25 cellular contexts compared by ENCODE assay signal in the genomic region with DNA sequence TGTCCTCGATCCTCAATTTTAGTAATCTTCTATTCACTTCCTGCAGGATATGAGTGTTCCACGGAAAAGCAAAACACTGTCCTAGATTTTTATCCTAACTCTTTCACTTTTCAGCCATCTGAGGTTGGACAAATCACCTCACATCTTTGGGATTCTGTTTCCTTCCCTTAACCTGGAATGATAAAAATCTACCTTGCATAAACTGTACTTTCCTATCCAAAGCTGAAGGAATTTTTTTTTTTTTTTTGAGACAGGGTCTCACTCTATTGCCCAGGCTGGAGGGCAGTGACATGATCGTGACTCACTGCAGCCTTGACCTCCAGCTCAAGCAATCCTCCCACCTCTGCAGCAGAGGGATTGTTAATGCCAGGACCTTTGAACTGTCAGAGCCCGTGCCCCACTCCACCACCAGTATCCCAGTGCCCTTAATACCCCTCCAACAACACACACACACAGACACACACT. TPM values are rescaled to one million over a fixed set of nuclear protein-coding genes. Genes with fewer than 3 reads are reported as not detected.
DNase-seq lines count a peak whose midpoint lies in the region; ATAC-seq, FAIRE-seq and TF ChIP-seq lines count a peak whose summit lies in the region.
"Had no signal": no experiment of that assay in that cellular context is flagged by ENCODE, and none has a peak within 500 bp of the region (broad histone marks: within the 10 kb centered on the region; RNA-seq: fewer than 3 reads in every experiment).

No MANE protein-coding gene starts in this region.

- WGBS in A549 (ENCODE audit: missing lambda C conversion rate): 5% methylated on average over 4 of the region's 4 CpGs
- 2% methylated on average over 4 of the region's 4 CpGs for WGBS in K562 (ENCODE audit: insufficient coverage, low coverage, missing lambda C conversion rate)

- no peaks in the 10 kb centered on the region for H3K36me3 Mint-ChIP-seq in HFFc6 (ENCODE audit: low read depth)

- POLR2A ChIA-PET in A549 (lab: Yijun Ruan, JAX) (no interaction called here), K562 (lab: Yijun Ruan, JAX) (interaction anchor here (0.6 to 3.0 kb wide), 3 partner anchors 68 to 723 kb away, joined by 3 to 17 read pairs (median 3); partner anchors contain the start of gene HSP90AB1)

- no peak for TF ChIP-seq POLR2A in A549 (IDR thresholded peaks at IDR 0.05; ENCODE audit: low read length)
- no peak for TF ChIP-seq POLR2A in K562 (conservative IDR thresholded peaks at IDR 0.05)

- peak overlapping the region; percentile 72 for H3K27ac Mint-ChIP-seq in HFFc6
- H3K27ac Mint-ChIP-seq: progenitor cell of endocrine pancreas had no signal

- H3K27ac ChIP-seq in A549 (no peak overlapping the region), K562 (ENCODE audit: extremely low read depth, low read depth, low read length) (no peak overlapping the region)
- H3K27ac ChIP-seq: C4-2B, WERI-Rb-1 had no signal

- no peak overlapping the region for H3K9ac ChIP-seq in K562 (ENCODE audit: insufficient read depth in 1 of 2, low read depth in 2 of 2, low read length in 2 of 2)

- no peaks in the 10 kb centered on the region for H3K79me2 ChIP-seq in K562 (ENCODE audit: control insufficient read depth, insufficient read depth, low read length)

- TF ChIP-seq CTCF in A549 (IDR thresholded peaks at IDR 0.05) (no peak), HFFc6 (IDR thresholded peaks at IDR 0.05) (no peak), K562 (IDR thresholded peaks at IDR 0.05 in 2 of 3, conservative IDR thresholded peaks at IDR 0.05 in 1 of 3; ENCODE audit: insufficient read depth in 2 of 3, low read depth in 1 of 3, low read length in 3 of 3) (no peak)

- no peaks in the 10 kb centered on the region for H3K9me3 Mint-ChIP-seq in HFFc6
- H3K9me3 Mint-ChIP-seq: nephron had no signal

- no peak for TF ChIP-seq RAD21 in A549 (conservative IDR thresholded peaks at IDR 0.05 in 1 of 2, IDR thresholded peaks at IDR 0.05 in 1 of 2)
- no peak for TF ChIP-seq RAD21 in K562 (CRISPR knock-in tag; conservative IDR thresholded peaks at IDR 0.05 in 1 of 2, IDR thresholded peaks at IDR 0.05 in 1 of 2)

- H2AFZ ChIP-seq in K562 (ENCODE audit: low read depth, low read length): no peak overlapping the region

- peaks cover 2 to 21% of the 10 kb centered on the region in 2 experiments; a peak in 2 of 5 replicates for H3K27me3 ChIP-seq in K562 (ENCODE audit: control insufficient read depth in 2 of 2, insufficient read depth in 2 of 2, low read length in 2 of 2)
- H3K27me3 ChIP-seq: stomach had no signal

- no peak overlapping the region for H3K4me3 ChIP-seq in A549
- no peak overlapping the region for H3K4me3 ChIP-seq in K562
- H3K4me3 ChIP-seq: stomach had no signal

- H3K9me3 ChIP-seq in A549 (no peaks in the 10 kb centered on the region), K562 (replicated peaks; ENCODE audit: control insufficient read depth, insufficient read depth, low read depth, low read length) (no peaks in the 10 kb centered on the region)
- H3K9me3 ChIP-seq: stomach had no signal

- in situ Hi-C loops in K562 (cut with MboI): no loop called here

- BruUV-seq in K562 (replicated peaks; lab: Mats Ljungman, UMichigan): no TSS peak

- no peaks in the 10 kb centered on the region for H3K36me3 ChIP-seq in K562 (ENCODE audit: control insufficient read depth, insufficient read depth, low read length)
- H3K36me3 ChIP-seq: stomach, WERI-Rb-1 had no signal

- intact Hi-C loops in K562 (cut with micrococcal nuclease): no loop called here

- FAIRE-seq in A549 (lab: Jason Lieb, UNC) (no peak), K562 (lab: Jason Lieb, UNC) (no peak)

- H3K4me3 Mint-ChIP-seq in HFFc6: peak overlapping the region; percentile 35
- H3K4me3 Mint-ChIP-seq: nephron had no signal

- DNase-seq in A549 (ENCODE audit: low read depth in 1 of 2, low spot score in 1 of 2) (no peak), HFFc6 (no peak), K562 (ENCODE audit: extremely low read depth in 1 of 4, low spot score in 3 of 4) (no peak), kidney tubule cell (ENCODE audit: low spot score) (peak; percentile 42), epidermal melanocyte (ENCODE audit: insufficient read length, low spot score) (no peak), ureter (ENCODE audit: low spot score) (no peak), NCI-H2081 treated with DMSO at 0.1 percent for 48 hours (lab: John Stamatoyannopoulos, UW) (no peak)
- no peak for DNase-seq in activated CD8-positive, alpha-beta memory T cell treated with anti-CD3 and anti-CD28 coated beads, Interleukin-2, amount 50 U/mL, for 4 hours
- DNase-seq: activated CD4-positive, alpha-beta T cell treated with anti-CD3 and anti-CD28 coated beads, Interleukin-2, amount 50 U/mL, for 4 hours; activated naive CD4-positive, alpha-beta T cell treated with Interleukin-2 at 50 U/mL for 16 hours; aorta; DMS153; kidney glomerular epithelial cell; NCI-H1092 treated with DMSO at 0.1 percent for 48 hours; NCI-H524; SIG-M5; stimulated activated CD4-positive, alpha-beta T cell treated with anti-CD3 and anti-CD28 coated beads, Interleukin-2, amount 100 ng/mL, for 48 hours; stomach; WERI-Rb-1 had no signal

- H3K9me1 ChIP-seq in K562 (ENCODE audit: control insufficient read depth, insufficient read depth, low read length): no peaks in the 10 kb centered on the region

- H3K4me1 ChIP-seq in A549: 0 out of 3 replicates have a peak, but pooled peaks cover 5% of the 10 kb centered on the region
- peaks cover 0 to 13% of the 10 kb centered on the region in 2 experiments; a peak in 2 of 5 replicates for H3K4me1 ChIP-seq in K562 (replicated peaks in 1 of 2; ENCODE audit: control insufficient read depth in 2 of 2, insufficient read depth in 2 of 2, low read length in 2 of 2)

- CTCF ChIA-PET in A549 (lab: Yijun Ruan, JAX): no interaction called here
- CTCF ChIA-PET in K562 (lab: Yijun Ruan, JAX; ENCODE audit: low intra/inter-chr PET ratio): no interaction called here

- H3K27me3 Mint-ChIP-seq in HFFc6 (ENCODE audit: insufficient read depth): no peaks in the 10 kb centered on the region; the same call in 1 of the 2 replicates
- H3K27me3 Mint-ChIP-seq: progenitor cell of endocrine pancreas had no signal

- ATAC-seq in A549 (peak; percentile 14 to 27; a peak in 2 of 6 replicates), K562 (no peak)

- peaks cover 40% of the 10 kb centered on the region for H3K4me1 Mint-ChIP-seq in HFFc6 (ENCODE audit: low read depth)
- H3K4me1 Mint-ChIP-seq: nephron had no signal

- H4K20me1 ChIP-seq in K562 (replicated peaks; ENCODE audit: control insufficient read depth, insufficient read depth, low read length): no peaks in the 10 kb centered on the region

- H3K4me2 ChIP-seq in A549 (no peak overlapping the region), K562 (ENCODE audit: insufficient read depth, low read length) (no peak overlapping the region)

- TF ChIP-seq EP300 in A549 (IDR thresholded peaks at IDR 0.05) (no peak), K562 (IDR thresholded peaks at IDR 0.05; ENCODE audit: low read length) (no peak)

RNA-seq across cellular contexts. Expression of gene CAPN11, which starts 20.5 kb away (rescaled TPM):
- 0.10 and 0.25 TPM in 2 replicates for polyA plus RNA-seq in A549 (2011; rRNA removed)
- 0.04 TPM in 2 replicates for polyA plus RNA-seq in A549 (2012; cell fraction: cytosol; rRNA removed)
- polyA plus RNA-seq in A549 (2012; cell fraction: nucleus; rRNA removed): 0.14 and 0.31 TPM in 2 replicates
- 0.09 TPM in 1 of 3 replicates, not detected in the others for polyA plus RNA-seq in A549 (2017; fragmentation: RNase III; extraction: RNeasy Plus Mini Kit Qiagen cat#74134 plus additional on column Dnase treatment)
- polyA minus RNA-seq in A549 (2011; rRNA and poly(A)+ RNA removed): 0.24 TPM in 1 of 2 replicates, not detected in the other
- total RNA-seq in HFFc6 (2021; fragmentation: NEBNext Ultra II Directional; extraction: Animal tissue kit (Norgen Biotek cat#: 25700)): not detected
- total RNA-seq in K562 (2011; cell fraction: chromatin; rRNA removed; ENCODE audit: low replicate concordance): 2.2 and 4.6 TPM in 2 replicates
- total RNA-seq in K562 (2011; cell fraction: nucleolus; rRNA removed): 1.8 and 2.5 TPM in 2 replicates
- total RNA-seq in K562 (2011; cell fraction: nucleoplasm; rRNA removed): 1.6 and 1.9 TPM in 2 replicates
- 0.20 and 0.41 TPM in 2 replicates for total RNA-seq in K562 (2014; rRNA removed)
- total RNA-seq in K562 (2014; rRNA removed; fragmentation: Illumina TruSeq; extraction: Trizol): 0.13 and 0.18 TPM in 2 replicates
- total RNA-seq in K562 (2015; rRNA removed; fragmentation: Illumina TruSeq; extraction: Trizol): 0.07 and 0.11 TPM in 2 replicates
- 0.07 and 0.18 TPM in 2 replicates for total RNA-seq in K562 (2021)
- 0.30 and 0.46 TPM in 2 replicates for polyA plus RNA-seq in K562 (2011; rRNA removed)
- 0.15 and 0.57 TPM in 2 replicates for polyA plus RNA-seq in K562 (2011; cell fraction: cytosol; rRNA removed)
- polyA plus RNA-seq in K562 (2011; cell fraction: nucleus; rRNA removed): 3.4 and 5.7 TPM in 2 replicates
- polyA plus RNA-seq in K562 (2012): 0.35 and 1.5 TPM in 2 replicates
- polyA plus RNA-seq in K562 (2014; fragmentation: Illumina TruSeq; extraction: Trizol): 0.15 and 0.19 TPM in 2 replicates
- under 1 TPM in 1 of 2 experiments, not detected in 1; 0.03 TPM for polyA plus RNA-seq in K562 (2014; fragmentation: Nextera tagmentation; extraction: Ambion mirVana)
- 0.04 and 0.61 TPM in 2 replicates for polyA plus RNA-seq in K562 (2014; rRNA removed)
- 0.24 and 0.25 TPM in 2 replicates for polyA minus RNA-seq in K562 (2011; rRNA and poly(A)+ RNA removed)
- polyA minus RNA-seq in K562 (2011; cell fraction: cytosol; rRNA and poly(A)+ RNA removed): 0.48 TPM in 1 of 2 replicates, not detected in the other
- polyA minus RNA-seq in K562 (2011; cell fraction: nucleus; rRNA and poly(A)+ RNA removed): 0.67 and 0.81 TPM in 2 replicates
- total RNA-seq in ureter: 2.1 TPM
- total RNA-seq: fibroblast of villous mesenchyme; progenitor cell of endocrine pancreas; T-helper 1 cell treated with Interleukin-12 subunit alpha and Interleukin-12 subunit beta and Interleukin-4 antibody, amounts not matched to agents 30 ng/mL and 1 ng/mL, for 36 hours had no signal

RNA-seq across cellular contexts. Expression of gene MYMX, which starts 37.6 kb away (rescaled TPM):
- polyA plus RNA-seq in A549 (2011; rRNA removed): not detected in 2 replicates
- 0.11 and 0.12 TPM in 2 replicates for polyA plus RNA-seq in A549 (2012; cell fraction: cytosol; rRNA removed)
- 0.24 TPM in 1 of 2 replicates, not detected in the other for polyA plus RNA-seq in A549 (2012; cell fraction: nucleus; rRNA removed)
- not detected in 3 replicates for polyA plus RNA-seq in A549 (2017; fragmentation: RNase III; extraction: RNeasy Plus Mini Kit Qiagen cat#74134 plus additional on column Dnase treatment)
- not detected in 2 replicates for polyA minus RNA-seq in A549 (2011; rRNA and poly(A)+ RNA removed)
- not detected for total RNA-seq in HFFc6 (2021; fragmentation: NEBNext Ultra II Directional; extraction: Animal tissue kit (Norgen Biotek cat#: 25700))
- total RNA-seq in K562 (2011; cell fraction: chromatin; rRNA removed; ENCODE audit: low replicate concordance): not detected in 2 replicates
- not detected in 2 replicates for total RNA-seq in K562 (2011; cell fraction: nucleolus; rRNA removed)
- not detected in 2 replicates for total RNA-seq in K562 (2011; cell fraction: nucleoplasm; rRNA removed)
- total RNA-seq in K562 (2014; rRNA removed): not detected in 2 replicates
- not detected in 2 replicates for total RNA-seq in K562 (2014; rRNA removed; fragmentation: Illumina TruSeq; extraction: Trizol)
- total RNA-seq in K562 (2015; rRNA removed; fragmentation: Illumina TruSeq; extraction: Trizol): not detected in 2 replicates
- not detected in 2 replicates for total RNA-seq in K562 (2021)
- 0.12 TPM in 1 of 2 replicates, not detected in the other for polyA plus RNA-seq in K562 (2011; rRNA removed)
- 0.12 TPM in 1 of 2 replicates, not detected in the other for polyA plus RNA-seq in K562 (2011; cell fraction: cytosol; rRNA removed)
- 0.20 TPM in 1 of 2 replicates, not detected in the other for polyA plus RNA-seq in K562 (2011; cell fraction: nucleus; rRNA removed)
- 0.17 and 0.23 TPM in 2 replicates for polyA plus RNA-seq in K562 (2012)
- polyA plus RNA-seq in K562 (2014; fragmentation: Illumina TruSeq; extraction: Trizol): not detected in 2 replicates
- not detected for polyA plus RNA-seq in K562 (2014; fragmentation: Nextera tagmentation; extraction: Ambion mirVana)
- 0.12 TPM in 1 of 2 replicates, not detected in the other for polyA plus RNA-seq in K562 (2014; rRNA removed)
- not detected in 2 replicates for polyA minus RNA-seq in K562 (2011; rRNA and poly(A)+ RNA removed)
- polyA minus RNA-seq in K562 (2011; cell fraction: cytosol; rRNA and poly(A)+ RNA removed): not detected in 2 replicates
- polyA minus RNA-seq in K562 (2011; cell fraction: nucleus; rRNA and poly(A)+ RNA removed): 0.56 TPM in 1 of 2 replicates, not detected in the other
- total RNA-seq in ureter: not detected
- total RNA-seq: fibroblast of villous mesenchyme; progenitor cell of endocrine pancreas; stomach; T-helper 1 cell treated with Interleukin-12 subunit alpha and Interleukin-12 subunit beta and Interleukin-4 antibody, amounts not matched to agents 30 ng/mL and 1 ng/mL, for 36 hours; urinary bladder had no signal

RNA-seq across cellular contexts. Expression of gene SLC29A1, which starts 44.3 kb away (rescaled TPM):
- polyA plus RNA-seq in A549 (2011; rRNA removed) (72.3 and 80.0 TPM in 2 replicates), A549 (2017; fragmentation: RNase III; extraction: RNeasy Plus Mini Kit Qiagen cat#74134 plus additional on column Dnase treatment) (45.6 to 49.1 TPM (median 47.1 TPM) in 3 replicates), K562 (2011; rRNA removed) (148 and 204 TPM in 2 replicates), K562 (2014; fragmentation: Illumina TruSeq; extraction: Trizol) (136 and 170 TPM in 2 replicates), K562 (2014; fragmentation: Nextera tagmentation; extraction: Ambion mirVana) (10 to 100 TPM; 18.9 to 42.0 TPM), K562 (2014; rRNA removed) (140 and 147 TPM in 2 replicates)
- 112 and 143 TPM in 2 replicates for polyA plus RNA-seq in A549 (2012; cell fraction: cytosol; rRNA removed)
- 227 and 245 TPM in 2 replicates for polyA plus RNA-seq in A549 (2012; cell fraction: nucleus; rRNA removed)
- polyA minus RNA-seq in A549 (2011; rRNA and poly(A)+ RNA removed): 114 and 138 TPM in 2 replicates
- 10 to 100 TPM; 14.9 to 29.9 (median 26.8) TPM for total RNA-seq in HFFc6 (2021; fragmentation: NEBNext Ultra II Directional; extraction: Animal tissue kit (Norgen Biotek cat#: 25700))
- total RNA-seq in K562 (2011; cell fraction: chromatin; rRNA removed; ENCODE audit: low replicate concordance): 171 and 379 TPM in 2 replicates
- 331 and 348 TPM in 2 replicates for total RNA-seq in K562 (2011; cell fraction: nucleolus; rRNA removed)
- total RNA-seq in K562 (2011; cell fraction: nucleoplasm; rRNA removed): 305 and 360 TPM in 2 replicates
- total RNA-seq in K562 (2014; rRNA removed) (57.7 and 89.5 TPM in 2 replicates), K562 (2014; rRNA removed; fragmentation: Illumina TruSeq; extraction: Trizol) (32.8 and 35.3 TPM in 2 replicates), K562 (2015; rRNA removed; fragmentation: Illumina TruSeq; extraction: Trizol) (43.2 and 44.3 TPM in 2 replicates), K562 (2021) (103 and 107 TPM in 2 replicates), ureter (58.1 TPM)
- 291 and 372 TPM in 2 replicates for polyA plus RNA-seq in K562 (2011; cell fraction: cytosol; rRNA removed)
- 496 and 544 TPM in 2 replicates for polyA plus RNA-seq in K562 (2011; cell fraction: nucleus; rRNA removed)
- 90.3 and 112 TPM in 2 replicates for polyA plus RNA-seq in K562 (2012)
- polyA minus RNA-seq in K562 (2011; rRNA and poly(A)+ RNA removed): 119 and 153 TPM in 2 replicates
- polyA minus RNA-seq in K562 (2011; cell fraction: cytosol; rRNA and poly(A)+ RNA removed): 67.5 and 84.3 TPM in 2 replicates
- polyA minus RNA-seq in K562 (2011; cell fraction: nucleus; rRNA and poly(A)+ RNA removed): 71.0 and 95.0 TPM in 2 replicates

RNA-seq across cellular contexts. Expression of gene TMEM63B, which starts 51.8 kb away (rescaled TPM):
- 24.0 and 25.4 TPM in 2 replicates for polyA plus RNA-seq in A549 (2011; rRNA removed)
- 26.0 and 33.3 TPM in 2 replicates for polyA plus RNA-seq in A549 (2012; cell fraction: cytosol; rRNA removed)
- 50.9 and 59.9 TPM in 2 replicates for polyA plus RNA-seq in A549 (2012; cell fraction: nucleus; rRNA removed)
- 18.3 to 22.2 TPM (median 21.6 TPM) in 3 replicates for polyA plus RNA-seq in A549 (2017; fragmentation: RNase III; extraction: RNeasy Plus Mini Kit Qiagen cat#74134 plus additional on column Dnase treatment)
- 32.9 and 44.4 TPM in 2 replicates for polyA minus RNA-seq in A549 (2011; rRNA and poly(A)+ RNA removed)
- total RNA-seq in HFFc6 (2021; fragmentation: NEBNext Ultra II Directional; extraction: Animal tissue kit (Norgen Biotek cat#: 25700)): 10 to 100 TPM; 38.3 to 55.1 (median 44.7) TPM
- 125 and 274 TPM in 2 replicates for total RNA-seq in K562 (2011; cell fraction: chromatin; rRNA removed; ENCODE audit: low replicate concordance)
- 162 and 166 TPM in 2 replicates for total RNA-seq in K562 (2011; cell fraction: nucleolus; rRNA removed)
- 160 TPM in 2 replicates for total RNA-seq in K562 (2011; cell fraction: nucleoplasm; rRNA removed)
- 12.6 and 22.5 TPM in 2 replicates for total RNA-seq in K562 (2014; rRNA removed)
- 10.8 and 14.4 TPM in 2 replicates for total RNA-seq in K562 (2014; rRNA removed; fragmentation: Illumina TruSeq; extraction: Trizol)
- 14.0 and 14.3 TPM in 2 replicates for total RNA-seq in K562 (2015; rRNA removed; fragmentation: Illumina TruSeq; extraction: Trizol)
- 39.2 and 39.4 TPM in 2 replicates for total RNA-seq in K562 (2021)
- polyA plus RNA-seq in K562 (2011; rRNA removed): 37.0 and 59.6 TPM in 2 replicates
- 69.9 and 86.4 TPM in 2 replicates for polyA plus RNA-seq in K562 (2011; cell fraction: cytosol; rRNA removed)
- 128 and 148 TPM in 2 replicates for polyA plus RNA-seq in K562 (2011; cell fraction: nucleus; rRNA removed)
- polyA plus RNA-seq in K562 (2012): 27.9 and 28.7 TPM in 2 replicates
- 32.5 and 35.7 TPM in 2 replicates for polyA plus RNA-seq in K562 (2014; fragmentation: Illumina TruSeq; extraction: Trizol)
- under 1 TPM; 0.14 to 0.17 TPM for polyA plus RNA-seq in K562 (2014; fragmentation: Nextera tagmentation; extraction: Ambion mirVana)
- 26.8 and 31.0 TPM in 2 replicates for polyA plus RNA-seq in K562 (2014; rRNA removed)
- 52.7 and 68.9 TPM in 2 replicates for polyA minus RNA-seq in K562 (2011; rRNA and poly(A)+ RNA removed)
- polyA minus RNA-seq in K562 (2011; cell fraction: cytosol; rRNA and poly(A)+ RNA removed): 35.2 and 46.9 TPM in 2 replicates
- polyA minus RNA-seq in K562 (2011; cell fraction: nucleus; rRNA and poly(A)+ RNA removed): 25.6 and 33.4 TPM in 2 replicates
- 32.7 TPM for total RNA-seq in ureter

RNA-seq across cellular contexts. Expression of gene MRPL14, which starts 51.9 kb away (rescaled TPM):
- polyA plus RNA-seq in A549 (2011; rRNA removed): 47.1 and 48.2 TPM in 2 replicates
- 108 and 113 TPM in 2 replicates for polyA plus RNA-seq in A549 (2012; cell fraction: cytosol; rRNA removed)
- 49.1 and 67.3 TPM in 2 replicates for polyA plus RNA-seq in A549 (2012; cell fraction: nucleus; rRNA removed)
- 55.3 to 56.5 TPM (median 56.3 TPM) in 3 replicates for polyA plus RNA-seq in A549 (2017; fragmentation: RNase III; extraction: RNeasy Plus Mini Kit Qiagen cat#74134 plus additional on column Dnase treatment)
- 17.1 and 19.3 TPM in 2 replicates for polyA minus RNA-seq in A549 (2011; rRNA and poly(A)+ RNA removed)
- total RNA-seq in HFFc6 (2021; fragmentation: NEBNext Ultra II Directional; extraction: Animal tissue kit (Norgen Biotek cat#: 25700)): 10 to 100 TPM; 50.9 to 64.2 (median 56.0) TPM
- total RNA-seq in K562 (2011; cell fraction: chromatin; rRNA removed; ENCODE audit: low replicate concordance): 39.2 and 66.5 TPM in 2 replicates
- total RNA-seq in K562 (2011; cell fraction: nucleolus; rRNA removed): 54.2 and 60.8 TPM in 2 replicates
- total RNA-seq in K562 (2011; cell fraction: nucleoplasm; rRNA removed): 55.7 and 67.6 TPM in 2 replicates
- total RNA-seq in K562 (2014; rRNA removed): 166 and 199 TPM in 2 replicates
- total RNA-seq in K562 (2014; rRNA removed; fragmentation: Illumina TruSeq; extraction: Trizol): 97.5 and 126 TPM in 2 replicates
- 130 and 136 TPM in 2 replicates for total RNA-seq in K562 (2015; rRNA removed; fragmentation: Illumina TruSeq; extraction: Trizol)
- total RNA-seq in K562 (2021): 143 and 149 TPM in 2 replicates
- polyA plus RNA-seq in K562 (2011; rRNA removed): 145 and 165 TPM in 2 replicates
- 149 and 217 TPM in 2 replicates for polyA plus RNA-seq in K562 (2011; cell fraction: cytosol; rRNA removed)
- polyA plus RNA-seq in K562 (2011; cell fraction: nucleus; rRNA removed): 68.7 and 82.6 TPM in 2 replicates
- polyA plus RNA-seq in K562 (2012): 102 and 171 TPM in 2 replicates
- polyA plus RNA-seq in K562 (2014; fragmentation: Illumina TruSeq; extraction: Trizol): 134 and 163 TPM in 2 replicates
- polyA plus RNA-seq in K562 (2014; fragmentation: Nextera tagmentation; extraction: Ambion mirVana): 100 to 1,000 TPM; 414 to 424 TPM
- 195 and 240 TPM in 2 replicates for polyA plus RNA-seq in K562 (2014; rRNA removed)
- 39.8 and 41.8 TPM in 2 replicates for polyA minus RNA-seq in K562 (2011; rRNA and poly(A)+ RNA removed)
- 38.6 and 39.1 TPM in 2 replicates for polyA minus RNA-seq in K562 (2011; cell fraction: cytosol; rRNA and poly(A)+ RNA removed)
- 15.3 and 25.4 TPM in 2 replicates for polyA minus RNA-seq in K562 (2011; cell fraction: nucleus; rRNA and poly(A)+ RNA removed)
- total RNA-seq in ureter: 30.4 TPM
